15 cellular contexts compared by ENCODE assay signal in the genomic region with DNA sequence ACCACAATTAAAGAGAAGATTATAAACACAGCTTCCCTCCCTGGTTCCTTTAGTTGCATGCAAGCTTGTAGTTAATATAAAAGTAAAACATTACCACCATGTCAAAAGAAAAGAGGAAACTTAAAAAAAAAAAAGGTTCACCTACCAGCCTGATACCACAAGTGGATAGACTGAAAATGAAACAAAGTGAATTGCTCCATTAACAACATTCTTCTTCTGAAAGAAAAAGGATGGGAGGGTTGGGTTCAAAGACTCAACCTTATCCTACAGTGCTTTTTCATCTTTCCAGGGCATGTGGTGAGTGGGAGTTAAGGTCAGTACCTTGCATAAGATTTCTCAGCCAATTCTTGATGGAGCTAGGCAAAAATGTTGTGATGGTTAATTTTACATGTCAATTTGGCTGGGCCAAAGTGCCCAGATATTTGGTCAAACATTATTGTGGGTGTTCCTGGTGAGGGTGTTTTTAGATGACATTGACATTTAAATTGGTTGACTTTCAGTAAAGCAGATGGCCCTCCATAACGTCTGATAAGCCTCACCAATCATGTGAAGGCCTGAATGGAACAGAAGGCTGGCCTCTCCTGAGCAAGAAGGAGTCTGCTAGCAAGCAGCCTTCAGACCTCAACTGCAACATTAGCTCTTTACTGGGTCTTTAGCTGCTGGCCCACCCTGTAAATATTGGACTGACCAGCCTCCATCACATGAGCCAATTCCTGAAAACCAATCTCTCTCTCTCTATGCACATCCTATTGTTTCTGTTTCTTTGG. TPM values are rescaled to one million over a fixed set of nuclear protein-coding genes. Genes with fewer than 3 reads are reported as not detected.
DNase-seq lines count a peak whose midpoint lies in the region; ATAC-seq, FAIRE-seq and TF ChIP-seq lines count a peak whose summit lies in the region.
"Had no signal": no experiment of that assay in that cellular context is flagged by ENCODE, and none has a peak within 500 bp of the region (broad histone marks: within the 10 kb centered on the region; RNA-seq: fewer than 3 reads in every experiment).

No MANE protein-coding gene starts in this region.

- no peak overlapping the region for H3K4me3 ChIP-seq in small intestine (ENCODE audit: low read depth in 1 of 2, low read length in 2 of 2)
- H3K4me3 ChIP-seq: thoracic aorta had no signal

- WGBS in small intestine, 3 donors, result 50 to 79% (median 63%) methylated on average over 1 of the region's 1 CpG

- peaks cover 2% of the 10 kb centered on the region for H3K9me3 Mint-ChIP-seq in activated B cell treated with CpG ODN at 0.5 μM for 24 hours
- no peaks in the 10 kb centered on the region for H3K9me3 Mint-ChIP-seq in memory B cell

- POLR2A ChIA-PET in activated B cell treated with CpG ODN at 0.5 μM for 24 hours (lab: Charles Lee), result interaction anchor here (0.6 to 14.8 kb wide), 24 partner anchors 9 to 236 kb away, joined by 3 to 397 read pairs (median 7); partner anchors contain the start of gene NEMF

- CTCF ChIA-PET in activated B cell treated with CpG ODN at 0.5 μM for 24 hours (lab: Charles Lee), result interaction anchor here (0.6 to 2.6 kb wide), 8 partner anchors 9 to 225 kb away, joined by 3 to 7 read pairs (median 4); no protein-coding TSS in a partner anchor

- H3K27me3 ChIP-seq in small intestine (ENCODE audit: control insufficient read depth in 2 of 2, insufficient read depth in 2 of 2, low read length in 2 of 2), result no peaks in the 10 kb centered on the region

- intact Hi-C loops in activated B cell treated with CpG ODN at 0.5 μM for 24 hours (cut with micrococcal nuclease), result no loop called here

- no peak for TF ChIP-seq CTCF in activated B cell treated with CpG ODN at 0.5 μM for 24 hours (IDR thresholded peaks at IDR 0.05)

- H3K4me1 Mint-ChIP-seq in activated B cell treated with CpG ODN at 0.5 μM for 24 hours, result peaks cover 92% of the 10 kb centered on the region
- peaks cover 51% of the 10 kb centered on the region for H3K4me1 Mint-ChIP-seq in memory B cell

- DNase-seq in NCI-H524 (lab: John Stamatoyannopoulos, UW) (peak; percentile 31 to 44), NCI-H524 treated with DMSO at 0.1 percent for 48 hours (lab: John Stamatoyannopoulos, UW) (no peak), HUDEP-2 (lab: John Stamatoyannopoulos, UW; ENCODE audit: unreplicated experiment in 76 of 76) (peak in 48 of 76 experiments; percentile 6 to 61 (median 30)), activated B cell treated with CpG ODN at 0.5 μM for 24 hours (no peak), memory B cell (ENCODE audit: low spot score in 2 of 2) (no peak), small intestine (no peak), activated gamma-delta T cell treated with Interleukin-2 at 50 U/mL for 16 hours (no peak)
- DNase-seq: activated CD4-positive, CD25-positive, alpha-beta regulatory T cell treated with anti-CD3 and anti-CD28 coated beads, Interleukin-2, amount 50 U/mL, for 72 hours; amniotic stem cell; NCI-H2107 had no signal

- peak overlapping the region; percentile 91 for H3K27ac Mint-ChIP-seq in activated B cell treated with CpG ODN at 0.5 μM for 24 hours
- peak overlapping the region; percentile 93 for H3K27ac Mint-ChIP-seq in memory B cell

- no peaks in the 10 kb centered on the region for H3K36me3 ChIP-seq in small intestine (ENCODE audit: control insufficient read depth in 2 of 2, insufficient read depth in 2 of 2, low read length in 2 of 2)
- H3K36me3 ChIP-seq: thoracic aorta had no signal

- no peaks in the 10 kb centered on the region for H3K9me3 ChIP-seq in small intestine (ENCODE audit: control insufficient read depth, low read depth)
- H3K9me3 ChIP-seq: thoracic aorta had no signal

- no peak for FAIRE-seq in small intestine (lab: Jason Lieb, UNC)
- FAIRE-seq: A204.1, colon had no signal

- H3K27me3 Mint-ChIP-seq in activated B cell treated with CpG ODN at 0.5 μM for 24 hours (no peaks in the 10 kb centered on the region), memory B cell (no peaks in the 10 kb centered on the region)

- peaks cover 0 to 3% of the 10 kb centered on the region in 2 donors for H3K4me1 ChIP-seq in small intestine (ENCODE audit: control insufficient read depth in 2 of 2, insufficient read depth in 1 of 2, low read depth in 1 of 2, low read length in 1 of 2)
- H3K4me1 ChIP-seq: parathyroid adenoma had no signal

- H3K4me3 Mint-ChIP-seq in activated B cell treated with CpG ODN at 0.5 μM for 24 hours (peak overlapping the region; percentile 67), memory B cell (peak overlapping the region; percentile 50)

- H3K36me3 Mint-ChIP-seq in activated B cell treated with CpG ODN at 0.5 μM for 24 hours (ENCODE audit: low read depth), result peaks cover 30% of the 10 kb centered on the region
- H3K36me3 Mint-ChIP-seq in memory B cell, result peaks cover 5% of the 10 kb centered on the region

- ATAC-seq in activated B cell treated with CpG ODN at 0.5 μM for 24 hours (ENCODE audit: low read depth), result no peak
- ATAC-seq in memory B cell (ENCODE audit: low read depth), result no peak
- no peak for ATAC-seq in GM21576 (IDR thresholded peaks at IDR 0.05; ENCODE audit: unreplicated experiment)

- H3K27ac ChIP-seq in small intestine (ENCODE audit: low read depth in 1 of 2, low read length in 1 of 2), result peak overlapping the region in 1 of 2 donors; percentile 53
- H3K27ac ChIP-seq: parathyroid adenoma, thoracic aorta had no signal

RNA-seq across cellular contexts. Expression of gene VCPKMT, which starts 28.8 kb away (rescaled TPM):
- 19.9 and 20.8 TPM in 2 replicates for total RNA-seq in activated B cell treated with CpG ODN at 0.5 μM for 24 hours
- polyA plus RNA-seq in small intestine, result 10 to 100 TPM in 2 of 3 donors, 1 to 10 TPM in 1; 7.6 to 21.2 (median 13.2) TPM

Comparison
In these comparisons a context has a peak if more than half of its experiments do, and no peak if none do; other contexts are left out.
1. DNase-seq: peak in NCI-H524 (2 of 2) and HUDEP-2 (48 of 76); none in NCI-H524 treated with DMSO at 0.1 percent for 48 hours (single experiment), activated B cell treated with CpG ODN at 0.5 μM for 24 hours (single experiment), memory B cell (0 of 2), small intestine (single experiment) and activated gamma-delta T cell treated with Interleukin-2 at 50 U/mL for 16 hours (single experiment).